12 cellular contexts compared by ENCODE assay signal in the genomic region with DNA sequence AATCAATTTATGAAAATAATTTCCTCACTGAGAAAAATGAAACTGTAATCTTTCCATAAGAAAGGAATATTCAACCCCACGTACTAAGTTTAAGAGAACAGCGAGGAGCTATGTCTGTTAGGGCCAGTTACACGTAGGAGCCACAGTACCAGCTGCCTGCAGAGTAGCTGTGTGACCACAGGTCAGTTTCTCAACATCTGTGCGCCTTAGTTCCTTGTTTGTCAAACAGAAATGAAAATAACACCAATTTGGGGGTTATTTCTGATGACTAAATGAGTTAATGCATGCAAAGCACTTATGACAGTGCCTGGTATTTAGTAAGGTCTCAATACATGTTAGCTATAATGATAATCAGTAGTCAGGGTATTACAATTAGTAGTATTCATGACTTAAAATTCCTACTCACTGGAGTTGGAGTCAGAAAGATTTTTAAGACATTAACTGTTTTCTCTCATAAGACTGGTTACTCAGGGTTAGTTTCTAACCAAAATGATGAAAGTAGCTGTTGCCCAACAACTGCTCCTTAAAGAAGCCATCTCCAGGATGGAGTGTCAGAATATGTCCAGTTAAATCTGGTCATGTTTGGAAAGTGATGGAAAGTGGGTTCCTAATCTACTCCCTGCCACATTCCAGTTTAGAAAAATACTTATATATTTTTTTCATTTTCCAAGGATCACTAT.
A peak's percentile ranks its signal among the peaks of the same experiment; 100 is the strongest.
DNase-seq lines count a peak whose midpoint lies in the region; ATAC-seq, FAIRE-seq and TF ChIP-seq lines count a peak whose summit lies in the region.
"Had no signal": no experiment of that assay in that cellular context is flagged by ENCODE, and none has a peak within 500 bp of the region (broad histone marks: within the 10 kb centered on the region; RNA-seq: fewer than 3 reads in every experiment).

No MANE protein-coding gene starts in this region.

- H3K4me3 ChIP-seq in bronchial epithelial cell (ENCODE audit: low read depth, low read length) = no peak overlapping the region
- H3K4me3 ChIP-seq: body of pancreas, lung had no signal

- peaks cover 23% of the 10 kb centered on the region for H3K27me3 Mint-ChIP-seq in stimulated activated memory B cell treated with anti-CD40 and anti-IgM and Interleukin-4, amounts not matched to agents 10 μg/mL and 1 μg/mL and 100 μg/mL, for 72 hours

- peak; percentile 84 for ATAC-seq in GM19468 (IDR thresholded peaks at IDR 0.05; ENCODE audit: extremely low read depth, unreplicated experiment)
- ATAC-seq in HG03175 (IDR thresholded peaks at IDR 0.05; ENCODE audit: unreplicated experiment) = peak; percentile 94
- no peak for ATAC-seq in stimulated activated memory B cell treated with anti-CD40 and anti-IgM and Interleukin-4, amounts not matched to agents 10 μg/mL and 1 μg/mL and 100 μg/mL, for 72 hours
- ATAC-seq: body of pancreas had no signal

- no peaks in the 10 kb centered on the region for H3K9me3 Mint-ChIP-seq in stimulated activated memory B cell treated with anti-CD40 and anti-IgM and Interleukin-4, amounts not matched to agents 10 μg/mL and 1 μg/mL and 100 μg/mL, for 72 hours
- H3K9me3 Mint-ChIP-seq: CD4-positive, alpha-beta T cell had no signal

- no peak overlapping the region for H3K27ac Mint-ChIP-seq in stimulated activated memory B cell treated with anti-CD40 and anti-IgM and Interleukin-4, amounts not matched to agents 10 μg/mL and 1 μg/mL and 100 μg/mL, for 72 hours
- H3K27ac Mint-ChIP-seq: CD4-positive, alpha-beta T cell had no signal

- no peaks in the 10 kb centered on the region for H3K36me3 Mint-ChIP-seq in stimulated activated memory B cell treated with anti-CD40 and anti-IgM and Interleukin-4, amounts not matched to agents 10 μg/mL and 1 μg/mL and 100 μg/mL, for 72 hours

- TF ChIP-seq CTCF in bronchial epithelial cell (IDR thresholded peaks at IDR 0.05; ENCODE audit: insufficient read depth, low read length, severe bottlenecking) = no peak

- no peaks in the 10 kb centered on the region for H3K27me3 ChIP-seq in bronchial epithelial cell (ENCODE audit: control insufficient read depth, insufficient read depth, low read length)
- H3K27me3 ChIP-seq: body of pancreas had no signal

- FAIRE-seq in bronchial epithelial cell (lab: Jason Lieb, UNC) (no peak), urothelium cell line (lab: Jason Lieb, UNC) (no peak)

- H3K36me3 ChIP-seq in bronchial epithelial cell (ENCODE audit: control insufficient read depth, insufficient read depth, low read length) = no peaks in the 10 kb centered on the region

- no peak overlapping the region for H3K4me3 Mint-ChIP-seq in stimulated activated memory B cell treated with anti-CD40 and anti-IgM and Interleukin-4, amounts not matched to agents 10 μg/mL and 1 μg/mL and 100 μg/mL, for 72 hours
- H3K4me3 Mint-ChIP-seq: CD4-positive, alpha-beta T cell had no signal

- no peaks in the 10 kb centered on the region for H3K4me1 Mint-ChIP-seq in stimulated activated memory B cell treated with anti-CD40 and anti-IgM and Interleukin-4, amounts not matched to agents 10 μg/mL and 1 μg/mL and 100 μg/mL, for 72 hours

- peak; percentile 24 for DNase-seq in COLO668 (lab: John Stamatoyannopoulos, UW; ENCODE audit: unreplicated experiment)
- peak; percentile 39 for DNase-seq in bronchial epithelial cell (ENCODE audit: low read depth)
- DNase-seq in NCI-H446 (lab: John Stamatoyannopoulos, UW) = no peak
- no peak for DNase-seq in urothelium cell line (ENCODE audit: low spot score)
- no peak for DNase-seq in HUDEP-2 (lab: John Stamatoyannopoulos, UW; ENCODE audit: unreplicated experiment in 76 of 76)
- DNase-seq: CD4-positive, alpha-beta T cell; T1000 had no signal

Comparison
In these comparisons a context has a peak if more than half of its experiments do, and no peak if none do; other contexts are left out.
1. DNase-seq: peak in COLO668 (single experiment) and bronchial epithelial cell (single experiment); none in NCI-H446 (0 of 2), urothelium cell line (single experiment) and HUDEP-2 (0 of 76).